ENCODE assay signal across 11 cellular contexts in the genomic region with DNA sequence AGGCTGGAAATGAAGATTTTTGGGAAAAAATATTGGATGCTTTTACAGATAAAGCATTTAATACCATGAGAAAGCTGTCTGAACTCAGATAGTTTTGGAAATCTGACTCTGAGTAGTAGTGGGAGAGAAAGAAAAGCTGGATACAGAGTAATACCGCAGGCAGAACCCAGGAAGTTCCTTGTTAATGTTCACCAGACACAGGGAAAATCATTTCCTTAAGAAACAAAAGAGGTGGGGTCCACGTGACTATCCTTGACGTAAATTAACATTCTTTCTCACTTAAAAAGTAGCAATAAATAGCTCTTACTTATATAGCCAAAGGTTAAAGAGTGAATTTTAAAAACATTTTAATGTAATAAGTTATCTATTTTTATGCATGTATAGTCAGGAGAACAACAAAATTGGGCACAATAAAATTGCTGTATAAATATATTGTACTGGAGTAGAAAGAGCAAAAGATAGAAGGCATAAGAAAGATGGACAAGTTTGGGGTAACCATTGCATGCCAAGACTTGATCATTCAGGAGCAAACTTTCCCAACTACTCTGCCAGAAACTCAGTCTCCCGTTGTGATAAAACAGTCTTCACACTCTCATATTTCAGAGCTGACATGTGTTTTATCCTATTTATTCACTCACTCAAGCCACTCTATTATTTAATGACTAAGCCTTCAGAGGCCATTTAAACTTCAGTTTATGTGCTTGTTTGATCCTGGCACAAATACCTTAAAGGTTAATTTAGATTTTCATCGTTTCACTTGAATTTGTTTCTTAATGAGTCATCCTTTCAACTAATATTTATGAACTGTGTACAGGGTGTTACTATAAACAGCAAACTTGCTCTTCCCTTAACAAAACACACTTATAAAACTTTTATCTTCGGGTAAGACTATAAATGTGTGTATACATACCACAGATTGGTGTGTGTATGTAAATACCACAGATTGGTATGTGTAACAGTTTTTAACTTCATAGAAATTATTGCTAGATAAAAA.
DNase-seq lines count a peak whose midpoint lies in the region; FAIRE-seq and TF ChIP-seq lines count a peak whose summit lies in the region.
"Had no signal": no experiment of that assay in that cellular context is flagged by ENCODE, and none has a peak within 500 bp of the region (broad histone marks: within the 10 kb centered on the region; RNA-seq: fewer than 3 reads in every experiment).

No MANE protein-coding gene starts in this region.

- H3K4me3 ChIP-seq in BJ (ENCODE audit: low read depth, low read length) (no peak overlapping the region), MG63 (no peak overlapping the region), coronary artery (no peak overlapping the region)

- CTCF ChIA-PET in BJ (lab: Yijun Ruan, JAX), result interaction anchor here (0.6 to 0.9 kb wide), 2 partner anchors 10 to 250 kb away, joined by 3 read pairs; no protein-coding TSS in a partner anchor
- CTCF ChIA-PET in activated naive CD4-positive, alpha-beta T cell treated with anti-CD3 and anti-CD28 coated beads for 36 hours (lab: Charles Lee), result interaction anchor here (0.8 kb wide), 1 partner anchor 144 kb away, joined by 3 read pairs; no protein-coding TSS in a partner anchor

- peak; percentile 64 for FAIRE-seq in colon (lab: Jason Lieb, UNC)

- no peaks in the 10 kb centered on the region for H3K27me3 ChIP-seq in BJ (ENCODE audit: control insufficient read depth, insufficient read depth, low read length)
- H3K27me3 ChIP-seq in MG63, result no peaks in the 10 kb centered on the region

- no peaks in the 10 kb centered on the region for H3K36me3 Mint-ChIP-seq in activated naive CD4-positive, alpha-beta T cell treated with anti-CD3 and anti-CD28 coated beads for 36 hours (ENCODE audit: low read depth)
- H3K36me3 Mint-ChIP-seq: IgD-negative memory B cell had no signal

- POLR2A ChIA-PET in BJ (lab: Charles Lee), result interaction anchor here (0.6 kb wide), 1 partner anchor 63 kb away, joined by 3 read pairs; no protein-coding TSS in a partner anchor

- H3K4me3 Mint-ChIP-seq in activated naive CD4-positive, alpha-beta T cell treated with anti-CD3 and anti-CD28 coated beads for 36 hours, result no peak overlapping the region
- H3K4me3 Mint-ChIP-seq: IgD-negative memory B cell had no signal

- H3K27ac Mint-ChIP-seq in activated naive CD4-positive, alpha-beta T cell treated with anti-CD3 and anti-CD28 coated beads for 36 hours, result no peak overlapping the region
- H3K27ac Mint-ChIP-seq: IgD-negative memory B cell had no signal

- no peaks in the 10 kb centered on the region for H3K27me3 Mint-ChIP-seq in activated naive CD4-positive, alpha-beta T cell treated with anti-CD3 and anti-CD28 coated beads for 36 hours (ENCODE audit: low read depth)
- H3K27me3 Mint-ChIP-seq: IgD-negative memory B cell had no signal

- intact Hi-C loops in activated naive CD4-positive, alpha-beta T cell treated with anti-CD3 and anti-CD28 coated beads for 36 hours (cut with micrococcal nuclease), result no loop called here

- no peak overlapping the region for H3K27ac ChIP-seq in coronary artery

- no peaks in the 10 kb centered on the region for H3K9me3 Mint-ChIP-seq in activated naive CD4-positive, alpha-beta T cell treated with anti-CD3 and anti-CD28 coated beads for 36 hours

- TF ChIP-seq CTCF in BJ (IDR thresholded peaks at IDR 0.05; ENCODE audit: insufficient read depth, low read depth, low read length) (no peak), coronary artery (IDR thresholded peaks at IDR 0.05) (no peak)

- H3K36me3 ChIP-seq in BJ (ENCODE audit: control insufficient read depth, insufficient read depth, low read length), result no peaks in the 10 kb centered on the region
- H3K36me3 ChIP-seq in MG63, result no peaks in the 10 kb centered on the region

- H3K4me1 Mint-ChIP-seq in activated naive CD4-positive, alpha-beta T cell treated with anti-CD3 and anti-CD28 coated beads for 36 hours (ENCODE audit: low read depth), result peaks cover 2% of the 10 kb centered on the region
- H3K4me1 Mint-ChIP-seq: IgD-negative memory B cell had no signal

- no peaks in the 10 kb centered on the region for H3K9me3 ChIP-seq in MG63

- DNase-seq in BJ (ENCODE audit: low read depth), result peak; percentile 55
- peak; percentile 14 for DNase-seq in MG63
- DNase-seq in myocyte (ENCODE audit: low read depth), result peak; percentile 75
- DNase-seq in coronary artery (ENCODE audit: low spot score), result no peak
- no peak for DNase-seq in activated naive CD4-positive, alpha-beta T cell treated with anti-CD3 and anti-CD28 coated beads for 36 hours
- no peak for DNase-seq in SHP77 treated with DMSO at 0.1 percent for 48 hours (lab: John Stamatoyannopoulos, UW)
- DNase-seq in NCI-H345 treated with DMSO at 0.1 percent for 48 hours (lab: John Stamatoyannopoulos, UW; ENCODE audit: unreplicated experiment), result no peak
- DNase-seq: activated effector memory CD4-positive, alpha-beta T cell treated with Interleukin-2 at 50 U/mL for 16 hours; SIG-M5 had no signal

Comparison
In these comparisons a context has a peak if more than half of its experiments do, and no peak if none do; other contexts are left out.
1. DNase-seq: peak in BJ (single experiment), MG63 (single experiment) and myocyte (single experiment); none in coronary artery (single experiment), activated naive CD4-positive, alpha-beta T cell treated with anti-CD3 and anti-CD28 coated beads for 36 hours (single experiment), SHP77 treated with DMSO at 0.1 percent for 48 hours (single experiment) and NCI-H345 treated with DMSO at 0.1 percent for 48 hours (single experiment).